ENCODE assay signal across 1 cellular context in genomic region chr4:96170198-96170597, GRCh38.
TF ChIP-seq lines count a peak whose summit lies in the region.

No MANE protein-coding gene starts in this region.

TF ChIP-seq in HCT116, 20 proteins besides CTCF, POLR2A, EP300 and RAD21 (continued from another document):
- no peak for TF ChIP-seq ZBTB33 (IDR thresholded peaks at IDR 0.05; ENCODE audit: extremely low read depth, insufficient replicate concordance, low read length)
- TF ChIP-seq YY1 (IDR thresholded peaks at IDR 0.05; ENCODE audit: extremely low read depth, insufficient replicate concordance, low read depth, low read length): no peak
- no peak for TF ChIP-seq FOSL1 (IDR thresholded peaks at IDR 0.05; ENCODE audit: low read depth)
- no peak for TF ChIP-seq SIN3A (IDR thresholded peaks at IDR 0.05; ENCODE audit: low read depth)
- TF ChIP-seq TCF7L2 (IDR thresholded peaks at IDR 0.05; ENCODE audit: borderline replicate concordance, extremely low read depth, insufficient read depth, insufficient read length): no peak
- no peak for TF ChIP-seq EZH2phosphoT487 (IDR thresholded peaks at IDR 0.05; ENCODE audit: borderline replicate concordance)
- no peak for TF ChIP-seq CBX3 (IDR thresholded peaks at IDR 0.05; ENCODE audit: low read depth)
- TF ChIP-seq POLR2AphosphoS5 (IDR thresholded peaks at IDR 0.05; ENCODE audit: low read depth, low read length): no peak
